Comparison of ENCODE assay signal across 19 cellular contexts in genomic region chr10:113168560-113168959, GRCh38.
DNase-seq lines count a peak whose midpoint lies in the region; ATAC-seq and TF ChIP-seq lines count a peak whose summit lies in the region.
"Had no signal": no experiment of that assay in that cellular context is flagged by ENCODE, and none has a peak within 500 bp of the region (broad histone marks: within the 10 kb centered on the region; RNA-seq: fewer than 3 reads in every experiment).

No MANE protein-coding gene starts in this region.

- H3K27me3 Mint-ChIP-seq in endothelial cell (ENCODE audit: unreplicated experiment): peaks cover 2% of the 10 kb centered on the region
- H3K27me3 Mint-ChIP-seq in CD8-positive, alpha-beta memory T cell: peaks cover 0 to 2% of the 10 kb centered on the region in 2 donors

- peak; percentile 7 for DNase-seq in GM23248
- DNase-seq in Karpas-422: peak; percentile 1
- no peak for DNase-seq in endothelial cell (ENCODE audit: low spot score)
- peak; percentile 13 for DNase-seq in renal cortical epithelial cell (ENCODE audit: low read depth)
- DNase-seq in RPMI8226: no peak
- no peak for DNase-seq in CD8-positive, alpha-beta memory T cell
- DNase-seq: ACHN; CD8-positive, alpha-beta T cell; GF-D8; GOT3; NCI-H146; NCI-H2107; NCI-H345; NCI-H526 treated with DMSO at 0.1 percent for 48 hours; PC-3 had no signal

- H4K20me1 ChIP-seq in GM23248 (ENCODE audit: insufficient read depth): no peaks in the 10 kb centered on the region; the same call in 1 of the 2 replicates
- H4K20me1 ChIP-seq in Karpas-422 (ENCODE audit: insufficient read depth, low read depth, low read length): no peaks in the 10 kb centered on the region

- no peak for TF ChIP-seq CTCF in endothelial cell (IDR thresholded peaks at IDR 0.05; ENCODE audit: unreplicated experiment)

- H3K4me1 Mint-ChIP-seq in endothelial cell (ENCODE audit: unreplicated experiment): peaks cover 15% of the 10 kb centered on the region
- peaks cover 5 to 10% (median 10%) of the 10 kb centered on the region in 3 donors for H3K4me1 Mint-ChIP-seq in CD8-positive, alpha-beta memory T cell

- no peak overlapping the region for H3K9ac ChIP-seq in GM23248
- no peak overlapping the region for H3K9ac ChIP-seq in Karpas-422 (ENCODE audit: low read length)

- peak overlapping the region; percentile 21 for H3K27ac Mint-ChIP-seq in endothelial cell (ENCODE audit: unreplicated experiment)
- no peak overlapping the region for H3K27ac Mint-ChIP-seq in CD8-positive, alpha-beta memory T cell
- H3K27ac Mint-ChIP-seq: B cell; CD8-positive, alpha-beta T cell; IgD-negative memory B cell had no signal

- CTCF ChIA-PET in CD8-positive, alpha-beta memory T cell (lab: Charles Lee): no interaction called here

- in situ Hi-C loops in GM23248 (cut with MboI): no loop called here

- no peak for ATAC-seq in esophagus mucosa
- ATAC-seq: CD8-positive, alpha-beta T cell; PC-3 had no signal

- H3K36me3 ChIP-seq in GM23248 (ENCODE audit: low read depth) (0 out of 2 replicates have a peak, but pooled peaks cover 13% of the 10 kb centered on the region), Karpas-422 (ENCODE audit: insufficient read depth, low read length) (no peaks in the 10 kb centered on the region)
- H3K36me3 ChIP-seq in CD8-positive, alpha-beta memory T cell (ENCODE audit: insufficient read depth, low read length): no peaks in the 10 kb centered on the region

- POLR2A ChIA-PET in CD8-positive, alpha-beta memory T cell (lab: Charles Lee): no interaction called here

- no peak overlapping the region for H3K4me3 Mint-ChIP-seq in endothelial cell (ENCODE audit: unreplicated experiment)
- H3K4me3 Mint-ChIP-seq in CD8-positive, alpha-beta memory T cell: no peak overlapping the region
- H3K4me3 Mint-ChIP-seq: B cell; CD8-positive, alpha-beta T cell had no signal

- 80 to 84% methylated on average over 6 of the region's 6 CpGs for WGBS in GM23248 (ENCODE audit: low coverage in 1 of 2, low lambda C conversion rate in 2 of 2, missing lambda C conversion rate in 2 of 2), 2 experiments

- no peaks in the 10 kb centered on the region for H3K9me3 Mint-ChIP-seq in endothelial cell (ENCODE audit: unreplicated experiment)
- H3K9me3 Mint-ChIP-seq in CD8-positive, alpha-beta memory T cell: no peaks in the 10 kb centered on the region
- H3K9me3 Mint-ChIP-seq: CD8-positive, alpha-beta T cell had no signal

- H3K4me3 ChIP-seq in GM23248 (no peak overlapping the region), Karpas-422 (ENCODE audit: low read length) (no peak overlapping the region)
- no peak overlapping the region for H3K4me3 ChIP-seq in CD8-positive, alpha-beta memory T cell (ENCODE audit: low read length)
- H3K4me3 ChIP-seq: SK-N-MC had no signal

- H3K27me3 ChIP-seq in GM23248 (replicated peaks; ENCODE audit: insufficient read depth) (no peaks in the 10 kb centered on the region), Karpas-422 (ENCODE audit: low read length) (0 out of 2 replicates have a peak, but pooled peaks cover 4% of the 10 kb centered on the region)
- H3K27me3 ChIP-seq in CD8-positive, alpha-beta memory T cell (ENCODE audit: insufficient read depth, low read length, poor library complexity, severe bottlenecking): no peaks in the 10 kb centered on the region

- no peaks in the 10 kb centered on the region for H3K9me3 ChIP-seq in GM23248 (ENCODE audit: low read depth)
- no peaks in the 10 kb centered on the region for H3K9me3 ChIP-seq in Karpas-422 (ENCODE audit: low read length)
- H3K9me3 ChIP-seq in CD8-positive, alpha-beta memory T cell (ENCODE audit: low read length): no peaks in the 10 kb centered on the region

- H3K9me2 ChIP-seq in GM23248 (ENCODE audit: insufficient read depth) (no peaks in the 10 kb centered on the region), Karpas-422 (replicated peaks; ENCODE audit: insufficient read depth, low read length) (no peaks in the 10 kb centered on the region)

- H3K4me2 ChIP-seq in GM23248 (ENCODE audit: unreplicated experiment) (no peak overlapping the region), Karpas-422 (ENCODE audit: low read depth, low read length, poor library complexity, severe bottlenecking) (no peak overlapping the region)

- H2AFZ ChIP-seq in GM23248: no peak overlapping the region
- no peak overlapping the region for H2AFZ ChIP-seq in Karpas-422 (ENCODE audit: low read length)

- peaks cover 8% of the 10 kb centered on the region; the same call in 1 of the 2 replicates for H3F3A ChIP-seq in GM23248 (ENCODE audit: insufficient read depth)

- H3K79me2 ChIP-seq in GM23248 (ENCODE audit: insufficient read depth) (no peaks in the 10 kb centered on the region), Karpas-422 (ENCODE audit: low read length) (no peaks in the 10 kb centered on the region)

- H3K27ac ChIP-seq in GM23248: no peak overlapping the region
- H3K27ac ChIP-seq in Karpas-422 (ENCODE audit: low read length): no peak overlapping the region
- H3K27ac ChIP-seq in CD8-positive, alpha-beta memory T cell (ENCODE audit: low read depth, low read length): no peak overlapping the region
- H3K27ac ChIP-seq: SK-N-MC had no signal

- H3K36me3 Mint-ChIP-seq in endothelial cell (ENCODE audit: low read depth, unreplicated experiment): no peaks in the 10 kb centered on the region
- peaks cover 0 to 7% (median 3%) of the 10 kb centered on the region in 3 donors for H3K36me3 Mint-ChIP-seq in CD8-positive, alpha-beta memory T cell
- H3K36me3 Mint-ChIP-seq: IgD-negative memory B cell had no signal

- H3K4me1 ChIP-seq in GM23248 (ENCODE audit: insufficient read depth) (no peaks in the 10 kb centered on the region), Karpas-422 (ENCODE audit: low read length) (peaks cover 8% of the 10 kb centered on the region; the same call in 1 of the 2 replicates)
- no peaks in the 10 kb centered on the region for H3K4me1 ChIP-seq in CD8-positive, alpha-beta memory T cell (ENCODE audit: insufficient read depth, low read length)

Comparison
In these comparisons a context has a peak if more than half of its experiments do, and no peak if none do; other contexts are left out.
1. DNase-seq: peak in GM23248 (single experiment), Karpas-422 (single experiment) and renal cortical epithelial cell (single experiment); none in endothelial cell (single experiment), RPMI8226 (single experiment) and CD8-positive, alpha-beta memory T cell (0 of 5).